ENCODE assay signal across 25 cellular contexts in the genomic region with DNA sequence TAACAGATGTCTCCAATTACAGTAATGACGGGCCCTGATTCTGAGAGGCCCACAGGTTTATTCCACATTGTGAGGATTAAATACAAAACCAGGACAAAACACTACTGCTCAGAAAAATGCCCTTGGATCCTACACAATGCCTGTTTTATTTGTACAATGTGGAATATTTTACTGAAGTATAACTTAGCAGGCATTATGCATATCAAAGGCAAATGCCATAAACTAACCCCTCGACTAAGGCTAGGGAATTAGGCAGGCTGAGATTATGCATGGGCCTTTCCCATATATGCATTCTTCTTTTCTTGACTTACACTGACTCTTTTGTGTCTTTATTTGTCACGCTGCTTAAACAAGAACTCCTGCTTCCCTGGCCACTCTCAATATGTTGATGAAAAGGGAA.
"Had no signal": no experiment of that assay in that cellular context is flagged by ENCODE, and none has a peak within 500 bp of the region (broad histone marks: within the 10 kb centered on the region; RNA-seq: fewer than 3 reads in every experiment).

No MANE protein-coding gene starts in this region.

- H3K4me1 ChIP-seq: colonic mucosa, esophagus squamous epithelium, gastroesophageal sphincter, heart left ventricle, lower lobe of right lung, prostate gland, right atrium auricular region, tibial artery had no signal

- H3K4me1 Mint-ChIP-seq: activated B cell treated with CpG ODN at 0.5 μM for 24 hours; activated CD4-positive, alpha-beta T cell treated with anti-CD3 and anti-CD28 coated beads for 36 hours; activated naive CD8-positive, alpha-beta T cell treated with anti-CD3 and anti-CD28 coated beads, Interleukin-2, amount 10 ng/mL, durations not matched to agents 7 days and 5 days; naive thymus-derived CD4-positive, alpha-beta T cell had no signal

- H3K9me3 Mint-ChIP-seq: neural crest cell had no signal

- H3K36me3 Mint-ChIP-seq: activated naive CD8-positive, alpha-beta T cell treated with anti-CD3 and anti-CD28 coated beads, Interleukin-2, amount 10 ng/mL, durations not matched to agents 7 days and 5 days had no signal

- H3K36me3 ChIP-seq: colonic mucosa, esophagus squamous epithelium, gastroesophageal sphincter, heart left ventricle, lower lobe of right lung, ovary, prostate gland, right atrium auricular region, tibial artery had no signal

- H3K27me3 ChIP-seq: colonic mucosa, esophagus squamous epithelium, gastroesophageal sphincter, heart left ventricle, ovary, right atrium auricular region, tibial artery had no signal

- H3K4me3 Mint-ChIP-seq: activated B cell treated with CpG ODN at 0.5 μM for 24 hours; activated CD4-positive, alpha-beta T cell treated with anti-CD3 and anti-CD28 coated beads for 36 hours; activated naive CD4-positive, alpha-beta T cell treated with anti-CD3 and anti-CD28 coated beads for 36 hours; activated naive CD8-positive, alpha-beta T cell treated with anti-CD3 and anti-CD28 coated beads, Interleukin-2, amount 10 ng/mL, durations not matched to agents 7 days and 5 days; naive thymus-derived CD4-positive, alpha-beta T cell; neural crest cell; stimulated activated naive CD8-positive, alpha-beta T cell treated with anti-CD3 and anti-CD28 coated beads, Interleukin-15, Interleukin-2, amounts not matched to agents 100 ng/mL and 50 ng/mL, for 24 hours had no signal

- H3K9me3 ChIP-seq: colonic mucosa, esophagus squamous epithelium, gastroesophageal sphincter, lower lobe of right lung, ovary, prostate gland, right atrium auricular region, tibial artery had no signal

- DNase-seq: activated B cell treated with CpG ODN at 0.5 μM for 24 hours; activated CD4-positive, alpha-beta T cell treated with anti-CD3 and anti-CD28 coated beads for 36 hours; activated CD4-positive, alpha-beta T cell treated with anti-CD3 and anti-CD28 coated beads, Interleukin-2, amount 50 U/mL, for 4 hours; activated CD8-positive, alpha-beta memory T cell treated with anti-CD3 and anti-CD28 coated beads for 24 hours; activated CD8-positive, alpha-beta memory T cell treated with anti-CD3 and anti-CD28 coated beads, Interleukin-2, amount 50 U/mL, for 4 hours; activated naive CD4-positive, alpha-beta T cell treated with anti-CD3 and anti-CD28 coated beads for 36 hours; activated naive CD8-positive, alpha-beta T cell treated with anti-CD3 and anti-CD28 coated beads, Interleukin-2, amount 10 ng/mL, durations not matched to agents 7 days and 5 days; activated T-cell treated with anti-CD3 and anti-CD28 coated beads, Interleukin-2, amount 50 U/mL, for 48 hours; amniotic stem cell; colonic mucosa; esophagus squamous epithelium; heart left ventricle; left colon; lower lobe of right lung; naive thymus-derived CD4-positive, alpha-beta T cell; ovary; stimulated activated CD4-positive, alpha-beta T cell treated with anti-CD3 and anti-CD28 coated beads, Interleukin-12 subunit alpha, Interleukin-12 subunit beta, amount 100 ng/mL, for 4 hours; substantia nigra; T-helper 1 cell; tibial artery had no signal

- H3K27ac Mint-ChIP-seq: activated B cell treated with CpG ODN at 0.5 μM for 24 hours; activated CD4-positive, alpha-beta T cell treated with anti-CD3 and anti-CD28 coated beads for 36 hours; activated naive CD4-positive, alpha-beta T cell treated with anti-CD3 and anti-CD28 coated beads for 36 hours; activated naive CD8-positive, alpha-beta T cell treated with anti-CD3 and anti-CD28 coated beads, Interleukin-2, amount 10 ng/mL, durations not matched to agents 7 days and 5 days; naive thymus-derived CD4-positive, alpha-beta T cell; stimulated activated naive CD8-positive, alpha-beta T cell treated with anti-CD3 and anti-CD28 coated beads, Interleukin-15, Interleukin-2, amounts not matched to agents 100 ng/mL and 50 ng/mL, for 24 hours had no signal

- ATAC-seq: activated CD4-positive, alpha-beta T cell treated with anti-CD3 and anti-CD28 coated beads for 36 hours; gastroesophageal sphincter; heart left ventricle; left colon; lower lobe of right lung; naive thymus-derived CD4-positive, alpha-beta T cell had no signal

- H3K27ac ChIP-seq: colonic mucosa, esophagus squamous epithelium, gastroesophageal sphincter, heart left ventricle, lower lobe of right lung, ovary, prostate gland, right atrium auricular region, tibial artery had no signal

- H3K4me3 ChIP-seq: colonic mucosa, esophagus squamous epithelium, gastroesophageal sphincter, heart left ventricle, lower lobe of right lung, ovary, prostate gland, right atrium auricular region, tibial artery had no signal

- H3K27me3 Mint-ChIP-seq: activated B cell treated with CpG ODN at 0.5 μM for 24 hours; activated CD4-positive, alpha-beta T cell treated with anti-CD3 and anti-CD28 coated beads for 36 hours; activated naive CD8-positive, alpha-beta T cell treated with anti-CD3 and anti-CD28 coated beads, Interleukin-2, amount 10 ng/mL, durations not matched to agents 7 days and 5 days; naive thymus-derived CD4-positive, alpha-beta T cell; stimulated activated naive CD8-positive, alpha-beta T cell treated with anti-CD3 and anti-CD28 coated beads, Interleukin-15, Interleukin-2, amounts not matched to agents 100 ng/mL and 50 ng/mL, for 24 hours had no signal
